Comparison of ENCODE assay signal across 1 cellular context in genomic region chr12:124939428-124940142, GRCh38.
TF ChIP-seq lines count a peak whose summit lies in the region.

No MANE protein-coding gene starts in this region.

TF ChIP-seq in HepG2, 621 proteins besides CTCF, POLR2A, EP300 and RAD21 (continued from another document and continues in another):
- TF ChIP-seq, protein P1, sequence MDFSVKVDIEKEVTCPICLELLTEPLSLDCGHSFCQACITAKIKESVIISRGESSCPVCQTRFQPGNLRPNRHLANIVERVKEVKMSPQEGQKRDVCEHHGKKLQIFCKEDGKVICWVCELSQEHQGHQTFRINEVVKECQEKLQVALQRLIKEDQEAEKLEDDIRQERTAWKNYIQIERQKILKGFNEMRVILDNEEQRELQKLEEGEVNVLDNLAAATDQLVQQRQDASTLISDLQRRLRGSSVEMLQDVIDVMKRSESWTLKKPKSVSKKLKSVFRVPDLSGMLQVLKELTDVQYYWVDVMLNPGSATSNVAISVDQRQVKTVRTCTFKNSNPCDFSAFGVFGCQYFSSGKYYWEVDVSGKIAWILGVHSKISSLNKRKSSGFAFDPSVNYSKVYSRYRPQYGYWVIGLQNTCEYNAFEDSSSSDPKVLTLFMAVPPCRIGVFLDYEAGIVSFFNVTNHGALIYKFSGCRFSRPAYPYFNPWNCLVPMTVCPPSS (IDR thresholded peaks at IDR 0.05), result no peak
- TF ChIP-seq ELF4 (CRISPR knock-in tag; IDR thresholded peaks at IDR 0.05; ENCODE audit: borderline replicate concordance) (no peak), HOXD1 (CRISPR knock-in tag; IDR thresholded peaks at IDR 0.05) (no peak), ZNF138 (CRISPR knock-in tag; IDR thresholded peaks at IDR 0.05; ENCODE audit: low read depth) (0 out of 2 replicates have a peak, but pooled peaks have one; percentile 19), SMARCE1 (IDR thresholded peaks at IDR 0.05; ENCODE audit: borderline replicate concordance) (no peak), ZNF674 (CRISPR knock-in tag; IDR thresholded peaks at IDR 0.05; ENCODE audit: low read depth) (no peak), ZBTB4 (CRISPR knock-in tag; IDR thresholded peaks at IDR 0.05; ENCODE audit: borderline replicate concordance) (no peak), THAP7 (CRISPR knock-in tag; IDR thresholded peaks at IDR 0.05) (no peak), TIGD3 (CRISPR knock-in tag; IDR thresholded peaks at IDR 0.05; ENCODE audit: borderline replicate concordance) (0 out of 2 replicates have a peak, but pooled peaks have one; percentile 61), TCF7 (IDR thresholded peaks at IDR 0.05; ENCODE audit: low read depth) (no peak; the same call in 1 of the 2 replicates), NR2F2 (IDR thresholded peaks at IDR 0.05; ENCODE audit: borderline replicate concordance, low read depth) (no peak; the same call in 1 of the 2 replicates), ATF2 (CRISPR knock-in tag; IDR thresholded peaks at IDR 0.05) (peak; percentile 72; the same call in 1 of the 2 replicates), ZNF713 (CRISPR knock-in tag; IDR thresholded peaks at IDR 0.05) (no peak), ZNF460 (CRISPR knock-in tag; IDR thresholded peaks at IDR 0.05; ENCODE audit: borderline replicate concordance) (peak; percentile 69; the same call in 1 of the 2 replicates), MTA1 (CRISPR knock-in tag; IDR thresholded peaks at IDR 0.05; ENCODE audit: borderline replicate concordance) (no peak), ZNF510 (CRISPR knock-in tag; IDR thresholded peaks at IDR 0.05; ENCODE audit: low read depth) (peak; percentile 81), ZNF143 (CRISPR knock-in tag; IDR thresholded peaks at IDR 0.05) (no peak), ZBTB3 (CRISPR knock-in tag; IDR thresholded peaks at IDR 0.05; ENCODE audit: borderline replicate concordance, low read depth) (no peak), YEATS2 (CRISPR knock-in tag; IDR thresholded peaks at IDR 0.05; ENCODE audit: borderline replicate concordance) (no peak), ZNF792 (CRISPR knock-in tag; IDR thresholded peaks at IDR 0.05) (peak; percentile 48), SP5 (CRISPR knock-in tag; IDR thresholded peaks at IDR 0.05; ENCODE audit: borderline replicate concordance, low read depth) (0 out of 2 replicates have a peak, but pooled peaks have one; percentile 8), ZNF879 (CRISPR knock-in tag; IDR thresholded peaks at IDR 0.05) (no peak), NCOA5 (CRISPR knock-in tag; IDR thresholded peaks at IDR 0.05) (no peak), REPIN1 (CRISPR knock-in tag; IDR thresholded peaks at IDR 0.05; ENCODE audit: borderline replicate concordance, low read depth) (peak; percentile 79), ZBTB21 (CRISPR knock-in tag; IDR thresholded peaks at IDR 0.05) (no peak), SP1 (IDR thresholded peaks at IDR 0.05) (no peak), SP1 (CRISPR knock-in tag; IDR thresholded peaks at IDR 0.05) (no peak), ZBTB43 (CRISPR knock-in tag; conservative IDR thresholded peaks at IDR 0.05) (no peak)
- TF ChIP-seq, protein P2, sequence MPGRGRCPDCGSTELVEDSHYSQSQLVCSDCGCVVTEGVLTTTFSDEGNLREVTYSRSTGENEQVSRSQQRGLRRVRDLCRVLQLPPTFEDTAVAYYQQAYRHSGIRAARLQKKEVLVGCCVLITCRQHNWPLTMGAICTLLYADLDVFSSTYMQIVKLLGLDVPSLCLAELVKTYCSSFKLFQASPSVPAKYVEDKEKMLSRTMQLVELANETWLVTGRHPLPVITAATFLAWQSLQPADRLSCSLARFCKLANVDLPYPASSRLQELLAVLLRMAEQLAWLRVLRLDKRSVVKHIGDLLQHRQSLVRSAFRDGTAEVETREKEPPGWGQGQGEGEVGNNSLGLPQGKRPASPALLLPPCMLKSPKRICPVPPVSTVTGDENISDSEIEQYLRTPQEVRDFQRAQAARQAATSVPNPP (CRISPR knock-in tag; IDR thresholded peaks at IDR 0.05), result no peak; the same call in 1 of the 2 replicates
- TF ChIP-seq, protein P3, sequence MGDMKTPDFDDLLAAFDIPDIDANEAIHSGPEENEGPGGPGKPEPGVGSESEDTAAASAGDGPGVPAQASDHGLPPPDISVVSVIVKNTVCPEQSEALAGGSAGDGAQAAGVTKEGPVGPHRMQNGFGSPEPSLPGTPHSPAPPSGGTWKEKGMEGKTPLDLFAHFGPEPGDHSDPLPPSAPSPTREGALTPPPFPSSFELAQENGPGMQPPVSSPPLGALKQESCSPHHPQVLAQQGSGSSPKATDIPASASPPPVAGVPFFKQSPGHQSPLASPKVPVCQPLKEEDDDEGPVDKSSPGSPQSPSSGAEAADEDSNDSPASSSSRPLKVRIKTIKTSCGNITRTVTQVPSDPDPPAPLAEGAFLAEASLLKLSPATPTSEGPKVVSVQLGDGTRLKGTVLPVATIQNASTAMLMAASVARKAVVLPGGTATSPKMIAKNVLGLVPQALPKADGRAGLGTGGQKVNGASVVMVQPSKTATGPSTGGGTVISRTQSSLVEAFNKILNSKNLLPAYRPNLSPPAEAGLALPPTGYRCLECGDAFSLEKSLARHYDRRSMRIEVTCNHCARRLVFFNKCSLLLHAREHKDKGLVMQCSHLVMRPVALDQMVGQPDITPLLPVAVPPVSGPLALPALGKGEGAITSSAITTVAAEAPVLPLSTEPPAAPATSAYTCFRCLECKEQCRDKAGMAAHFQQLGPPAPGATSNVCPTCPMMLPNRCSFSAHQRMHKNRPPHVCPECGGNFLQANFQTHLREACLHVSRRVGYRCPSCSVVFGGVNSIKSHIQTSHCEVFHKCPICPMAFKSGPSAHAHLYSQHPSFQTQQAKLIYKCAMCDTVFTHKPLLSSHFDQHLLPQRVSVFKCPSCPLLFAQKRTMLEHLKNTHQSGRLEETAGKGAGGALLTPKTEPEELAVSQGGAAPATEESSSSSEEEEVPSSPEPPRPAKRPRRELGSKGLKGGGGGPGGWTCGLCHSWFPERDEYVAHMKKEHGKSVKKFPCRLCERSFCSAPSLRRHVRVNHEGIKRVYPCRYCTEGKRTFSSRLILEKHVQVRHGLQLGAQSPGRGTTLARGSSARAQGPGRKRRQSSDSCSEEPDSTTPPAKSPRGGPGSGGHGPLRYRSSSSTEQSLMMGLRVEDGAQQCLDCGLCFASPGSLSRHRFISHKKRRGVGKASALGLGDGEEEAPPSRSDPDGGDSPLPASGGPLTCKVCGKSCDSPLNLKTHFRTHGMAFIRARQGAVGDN (CRISPR knock-in tag; IDR thresholded peaks at IDR 0.05), result peak; percentile 69
- TF ChIP-seq, protein P4, sequence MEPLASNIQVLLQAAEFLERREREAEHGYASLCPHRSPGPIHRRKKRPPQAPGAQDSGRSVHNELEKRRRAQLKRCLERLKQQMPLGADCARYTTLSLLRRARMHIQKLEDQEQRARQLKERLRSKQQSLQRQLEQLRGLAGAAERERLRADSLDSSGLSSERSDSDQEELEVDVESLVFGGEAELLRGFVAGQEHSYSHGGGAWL (CRISPR knock-in tag; IDR thresholded peaks at IDR 0.05), result peak; percentile 59; the same call in 1 of the 2 replicates
- TF ChIP-seq, protein P5, sequence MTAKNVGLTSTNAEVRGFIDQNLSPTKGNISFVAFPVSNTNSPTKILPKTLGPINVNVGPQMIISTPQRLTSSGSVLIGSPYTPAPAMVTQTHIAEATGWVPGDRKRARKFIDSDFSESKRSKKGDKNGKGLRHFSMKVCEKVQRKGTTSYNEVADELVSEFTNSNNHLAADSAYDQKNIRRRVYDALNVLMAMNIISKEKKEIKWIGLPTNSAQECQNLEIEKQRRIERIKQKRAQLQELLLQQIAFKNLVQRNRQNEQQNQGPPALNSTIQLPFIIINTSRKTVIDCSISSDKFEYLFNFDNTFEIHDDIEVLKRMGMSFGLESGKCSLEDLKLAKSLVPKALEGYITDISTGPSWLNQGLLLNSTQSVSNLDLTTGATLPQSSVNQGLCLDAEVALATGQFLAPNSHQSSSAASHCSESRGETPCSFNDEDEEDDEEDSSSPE (CRISPR knock-in tag; IDR thresholded peaks at IDR 0.05), result 0 out of 2 replicates have a peak, but pooled peaks have one; percentile 49
- TF ChIP-seq, protein P6, sequence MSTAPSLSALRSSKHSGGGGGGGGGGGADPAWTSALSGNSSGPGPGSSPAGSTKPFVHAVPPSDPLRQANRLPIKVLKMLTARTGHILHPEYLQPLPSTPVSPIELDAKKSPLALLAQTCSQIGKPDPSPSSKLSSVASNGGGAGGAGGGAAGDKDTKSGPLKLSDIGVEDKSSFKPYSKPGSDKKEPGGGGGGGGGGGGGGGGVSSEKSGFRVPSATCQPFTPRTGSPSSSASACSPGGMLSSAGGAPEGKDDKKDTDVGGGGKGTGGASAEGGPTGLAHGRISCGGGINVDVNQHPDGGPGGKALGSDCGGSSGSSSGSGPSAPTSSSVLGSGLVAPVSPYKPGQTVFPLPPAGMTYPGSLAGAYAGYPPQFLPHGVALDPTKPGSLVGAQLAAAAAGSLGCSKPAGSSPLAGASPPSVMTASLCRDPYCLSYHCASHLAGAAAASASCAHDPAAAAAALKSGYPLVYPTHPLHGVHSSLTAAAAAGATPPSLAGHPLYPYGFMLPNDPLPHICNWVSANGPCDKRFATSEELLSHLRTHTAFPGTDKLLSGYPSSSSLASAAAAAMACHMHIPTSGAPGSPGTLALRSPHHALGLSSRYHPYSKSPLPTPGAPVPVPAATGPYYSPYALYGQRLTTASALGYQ (CRISPR knock-in tag; IDR thresholded peaks at IDR 0.05), result no peak; the same call in 1 of the 2 replicates
